ENCODE assay signal across 1 cellular context in genomic region chr11:73950869-73951710, GRCh38.
TF ChIP-seq lines count a peak whose summit lies in the region.

TSS of gene DNAJB13 (plus strand) at chr11:73951026. CDS start at chr11:73951070, 44 bp downstream.

TF ChIP-seq in GM12878, 131 proteins besides CTCF, POLR2A, EP300 and RAD21 (continued from another document):
- TF ChIP-seq ZNF592 (IDR thresholded peaks at IDR 0.05) (no peak), LARP7 (IDR thresholded peaks at IDR 0.05) (0 out of 2 replicates have a peak, but pooled peaks have one; percentile 40), MXI1 (IDR thresholded peaks at IDR 0.05; ENCODE audit: low read depth, low read length) (peak; percentile 73), BMI1 (IDR thresholded peaks at IDR 0.05; ENCODE audit: borderline replicate concordance) (peak; percentile 69), SIX5 (IDR thresholded peaks at IDR 0.05; ENCODE audit: low read depth, low read length, severe bottlenecking) (peak; percentile 84), CHD2 (IDR thresholded peaks at IDR 0.05; ENCODE audit: borderline replicate concordance, low read depth, low read length) (peak; percentile 24; the same call in 1 of the 2 replicates), NKRF (conservative IDR thresholded peaks at IDR 0.05) (0 out of 2 replicates have a peak, but pooled peaks have one; percentile 36), SIN3A (IDR thresholded peaks at IDR 0.05; ENCODE audit: low read depth, low read length) (peak; percentile 59; the same call in 1 of the 2 replicates)
